9 cellular contexts compared by ENCODE assay signal in genomic region chr10:118518095-118518494, GRCh38.
"Had no signal": no experiment of that assay in that cellular context is flagged by ENCODE, and none has a peak within 500 bp of the region (broad histone marks: within the 10 kb centered on the region; RNA-seq: fewer than 3 reads in every experiment).

No MANE protein-coding gene starts in this region.

- H3K27ac Mint-ChIP-seq: IgD-negative memory B cell had no signal

- H3K36me3 Mint-ChIP-seq: IgD-negative memory B cell had no signal

- DNase-seq: IMR-90, Karpas-422, KBM-7, KG1 had no signal

- H3K27ac ChIP-seq: HL-60, KMS-11 had no signal

- H3K4me1 Mint-ChIP-seq: IgD-negative memory B cell had no signal

- H3K9ac ChIP-seq: KMS-11 had no signal

- FAIRE-seq: HepG2, HTR-8/SVneo had no signal

- H3K4me2 ChIP-seq: KMS-11 had no signal

- ATAC-seq: HepG2 had no signal

- H3K4me3 Mint-ChIP-seq: IgD-negative memory B cell had no signal
